Comparison of ENCODE assay signal across 1 cellular context in the genomic region with DNA sequence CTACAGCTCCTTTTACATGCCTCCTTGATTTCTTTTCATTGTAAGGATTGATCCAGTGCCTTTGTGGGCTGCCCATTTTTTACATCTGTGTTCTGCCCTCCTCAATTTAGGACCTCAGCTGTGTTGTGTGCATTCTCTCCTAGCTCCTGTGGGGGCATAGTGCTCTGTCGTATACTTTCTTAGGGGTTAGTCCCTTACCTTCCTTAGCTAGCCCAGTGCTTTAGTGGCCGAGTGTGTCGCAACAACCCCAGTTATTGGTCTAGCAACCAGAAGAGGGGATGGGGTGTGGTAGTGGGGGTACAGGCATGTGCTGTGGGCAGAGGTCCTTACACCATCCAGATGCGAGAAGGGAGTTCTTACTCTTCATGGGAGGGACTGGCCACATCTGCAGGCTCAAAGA.
TF ChIP-seq lines count a peak whose summit lies in the region.

No MANE protein-coding gene starts in this region.

TF ChIP-seq in K562, 482 proteins besides CTCF, POLR2A, EP300 and RAD21:
- TF ChIP-seq ZNF407 (IDR thresholded peaks at IDR 0.05; ENCODE audit: low read depth) = no peak
- TF ChIP-seq CEBPG (CRISPR knock-in tag; IDR thresholded peaks at IDR 0.05) = no peak
- TF ChIP-seq CEBPG (tag; conservative IDR thresholded peaks at IDR 0.05 in 1 of 2, IDR thresholded peaks at IDR 0.05 in 1 of 2) = 0 out of 4 replicates have a peak, but pooled peaks of 1 of the 2 experiments have one; percentile 17
- TF ChIP-seq, protein P1, sequence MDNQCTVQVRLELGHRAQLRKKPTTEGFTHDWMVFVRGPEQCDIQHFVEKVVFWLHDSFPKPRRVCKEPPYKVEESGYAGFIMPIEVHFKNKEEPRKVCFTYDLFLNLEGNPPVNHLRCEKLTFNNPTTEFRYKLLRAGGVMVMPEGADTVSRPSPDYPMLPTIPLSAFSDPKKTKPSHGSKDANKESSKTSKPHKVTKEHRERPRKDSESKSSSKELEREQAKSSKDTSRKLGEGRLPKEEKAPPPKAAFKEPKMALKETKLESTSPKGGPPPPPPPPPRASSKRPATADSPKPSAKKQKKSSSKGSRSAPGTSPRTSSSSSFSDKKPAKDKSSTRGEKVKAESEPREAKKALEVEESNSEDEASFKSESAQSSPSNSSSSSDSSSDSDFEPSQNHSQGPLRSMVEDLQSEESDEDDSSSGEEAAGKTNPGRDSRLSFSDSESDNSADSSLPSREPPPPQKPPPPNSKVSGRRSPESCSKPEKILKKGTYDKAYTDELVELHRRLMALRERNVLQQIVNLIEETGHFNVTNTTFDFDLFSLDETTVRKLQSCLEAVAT (IDR thresholded peaks at IDR 0.05) = no peak
- TF ChIP-seq CEBPB (tag; IDR thresholded peaks at IDR 0.05) = peak; percentile 75
- TF ChIP-seq, protein P2, sequence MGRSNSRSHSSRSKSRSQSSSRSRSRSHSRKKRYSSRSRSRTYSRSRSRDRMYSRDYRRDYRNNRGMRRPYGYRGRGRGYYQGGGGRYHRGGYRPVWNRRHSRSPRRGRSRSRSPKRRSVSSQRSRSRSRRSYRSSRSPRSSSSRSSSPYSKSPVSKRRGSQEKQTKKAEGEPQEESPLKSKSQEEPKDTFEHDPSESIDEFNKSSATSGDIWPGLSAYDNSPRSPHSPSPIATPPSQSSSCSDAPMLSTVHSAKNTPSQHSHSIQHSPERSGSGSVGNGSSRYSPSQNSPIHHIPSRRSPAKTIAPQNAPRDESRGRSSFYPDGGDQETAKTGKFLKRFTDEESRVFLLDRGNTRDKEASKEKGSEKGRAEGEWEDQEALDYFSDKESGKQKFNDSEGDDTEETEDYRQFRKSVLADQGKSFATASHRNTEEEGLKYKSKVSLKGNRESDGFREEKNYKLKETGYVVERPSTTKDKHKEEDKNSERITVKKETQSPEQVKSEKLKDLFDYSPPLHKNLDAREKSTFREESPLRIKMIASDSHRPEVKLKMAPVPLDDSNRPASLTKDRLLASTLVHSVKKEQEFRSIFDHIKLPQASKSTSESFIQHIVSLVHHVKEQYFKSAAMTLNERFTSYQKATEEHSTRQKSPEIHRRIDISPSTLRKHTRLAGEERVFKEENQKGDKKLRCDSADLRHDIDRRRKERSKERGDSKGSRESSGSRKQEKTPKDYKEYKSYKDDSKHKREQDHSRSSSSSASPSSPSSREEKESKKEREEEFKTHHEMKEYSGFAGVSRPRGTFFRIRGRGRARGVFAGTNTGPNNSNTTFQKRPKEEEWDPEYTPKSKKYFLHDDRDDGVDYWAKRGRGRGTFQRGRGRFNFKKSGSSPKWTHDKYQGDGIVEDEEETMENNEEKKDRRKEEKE (IDR thresholded peaks at IDR 0.05; ENCODE audit: borderline replicate concordance in 1 of 2, control insufficient read depth in 1 of 2, low read depth in 2 of 2, low read length in 1 of 2) = no peak
